Comparison of ENCODE assay signal across 8 cellular contexts in the genomic region with DNA sequence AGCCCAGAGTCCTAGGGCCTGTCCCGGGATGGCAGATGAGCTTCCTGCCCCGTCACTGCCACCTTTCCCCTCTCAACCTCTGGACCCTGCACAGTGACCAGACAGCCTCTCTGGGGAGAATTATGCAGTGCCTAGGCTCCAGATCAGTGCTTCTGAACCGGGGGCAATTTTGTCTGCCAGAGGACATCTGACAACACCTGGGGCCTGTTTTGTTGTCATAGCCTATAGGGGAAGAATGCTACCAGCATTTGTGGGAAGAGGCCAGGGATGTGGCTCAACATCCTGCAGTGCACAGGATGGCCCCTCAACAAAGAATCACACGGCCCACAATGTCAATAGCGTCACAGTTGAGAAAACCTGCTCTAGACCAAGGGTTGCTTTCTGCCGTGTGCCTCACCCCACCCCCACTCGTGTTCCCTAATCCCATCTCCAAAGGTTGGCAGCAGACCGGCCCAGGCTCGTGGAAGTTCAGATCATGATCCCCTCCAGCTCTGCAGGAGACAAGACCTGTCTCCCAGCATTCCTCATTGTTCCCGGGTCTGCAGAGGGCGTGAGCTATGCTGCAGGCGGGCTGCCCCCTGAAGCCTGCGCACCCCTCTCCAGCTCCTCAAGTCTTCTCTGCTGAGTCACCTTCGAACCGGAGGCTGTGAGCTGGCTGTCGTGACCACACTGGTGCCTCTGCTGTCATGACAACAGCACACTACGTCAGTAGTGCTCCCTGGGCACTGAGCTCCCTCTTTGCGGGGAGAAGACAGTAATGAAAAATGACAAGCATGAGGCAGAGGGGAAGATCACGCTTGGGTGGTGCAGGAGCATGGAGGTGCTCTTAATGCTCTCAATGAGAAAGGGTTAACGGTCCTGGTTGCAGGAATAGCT. TPM values are rescaled to one million over a fixed set of nuclear protein-coding genes. Genes with fewer than 3 reads are reported as not detected.
DNase-seq lines count a peak whose midpoint lies in the region; TF ChIP-seq lines count a peak whose summit lies in the region.

No MANE protein-coding gene starts in this region.

- DNase-seq in DMS79 (lab: John Stamatoyannopoulos, UW), result peak; percentile 90
- peak; percentile 87 for DNase-seq in HPDE6-E6E7 (ENCODE audit: extremely low spot score)
- peak; percentile 99 for DNase-seq in RPMI7951 (ENCODE audit: low read depth)
- peak; percentile 61 to 76 for DNase-seq in activated T-helper 1 cell treated with anti-CD3 and anti-CD28 coated beads, Interleukin-2, amount 50 U/mL, for 16 hours (ENCODE audit: low read depth in 1 of 2, low spot score in 1 of 2)
- DNase-seq in fibroblast of mammary gland (ENCODE audit: low read depth), result peak; percentile 99
- peak; percentile 51 for DNase-seq in nephron progenitor cell
- DNase-seq in DMS114 treated with DMSO at 0.1 percent for 48 hours (lab: John Stamatoyannopoulos, UW; ENCODE audit: unreplicated experiment), result no peak

- peaks cover 56% of the 10 kb centered on the region for H3K4me1 Mint-ChIP-seq in nephron progenitor cell
- H3K4me1 Mint-ChIP-seq in stimulated activated naive CD8-positive, alpha-beta T cell treated with anti-CD3 and anti-CD28 coated beads, Interleukin-15, Interleukin-2, amounts not matched to agents 100 ng/mL and 50 ng/mL, for 24 hours (ENCODE audit: low read depth), result peaks cover 49% of the 10 kb centered on the region

- H3K27ac Mint-ChIP-seq in nephron progenitor cell, result peak overlapping the region; percentile 96
- H3K27ac Mint-ChIP-seq in stimulated activated naive CD8-positive, alpha-beta T cell treated with anti-CD3 and anti-CD28 coated beads, Interleukin-15, Interleukin-2, amounts not matched to agents 100 ng/mL and 50 ng/mL, for 24 hours, result peak overlapping the region; percentile 100

- H3K9me3 Mint-ChIP-seq in nephron progenitor cell, result no peaks in the 10 kb centered on the region
- no peaks in the 10 kb centered on the region for H3K9me3 Mint-ChIP-seq in stimulated activated naive CD8-positive, alpha-beta T cell treated with anti-CD3 and anti-CD28 coated beads, Interleukin-15, Interleukin-2, amounts not matched to agents 100 ng/mL and 50 ng/mL, for 24 hours

- peak overlapping the region; percentile 96 for H3K4me3 ChIP-seq in fibroblast of mammary gland (ENCODE audit: control insufficient read depth, low read depth, low read length)

- H3K36me3 Mint-ChIP-seq in nephron progenitor cell (ENCODE audit: low read depth), result peaks cover 52% of the 10 kb centered on the region
- H3K36me3 Mint-ChIP-seq in stimulated activated naive CD8-positive, alpha-beta T cell treated with anti-CD3 and anti-CD28 coated beads, Interleukin-15, Interleukin-2, amounts not matched to agents 100 ng/mL and 50 ng/mL, for 24 hours (ENCODE audit: low read depth), result peaks cover 82% of the 10 kb centered on the region

- TF ChIP-seq CTCF in fibroblast of mammary gland (conservative IDR thresholded peaks at IDR 0.05; ENCODE audit: control insufficient read depth, insufficient read depth, low read depth, low read length) (no peak), nephron progenitor cell (IDR thresholded peaks at IDR 0.05) (no peak)

- H3K4me3 Mint-ChIP-seq in nephron progenitor cell, result peak overlapping the region; percentile 93
- H3K4me3 Mint-ChIP-seq in stimulated activated naive CD8-positive, alpha-beta T cell treated with anti-CD3 and anti-CD28 coated beads, Interleukin-15, Interleukin-2, amounts not matched to agents 100 ng/mL and 50 ng/mL, for 24 hours, result peak overlapping the region; percentile 99

- H3K27me3 Mint-ChIP-seq in nephron progenitor cell (ENCODE audit: low read depth, poor library complexity), result peaks cover 3% of the 10 kb centered on the region
- H3K27me3 Mint-ChIP-seq in stimulated activated naive CD8-positive, alpha-beta T cell treated with anti-CD3 and anti-CD28 coated beads, Interleukin-15, Interleukin-2, amounts not matched to agents 100 ng/mL and 50 ng/mL, for 24 hours, result no peaks in the 10 kb centered on the region

RNA-seq across cellular contexts. Expression of a gene that starts 2.0 kb away (rescaled TPM):
- total RNA-seq in RPMI7951 (2014; rRNA removed; shearing (Covaris generic)), result 8,506 and 8,626 TPM in 2 replicates

RNA-seq across cellular contexts. Expression of a gene that starts 23.6 kb away (rescaled TPM):
- total RNA-seq in RPMI7951 (2014; rRNA removed; shearing (Covaris generic)), result 5.8 and 8.6 TPM in 2 replicates

RNA-seq across cellular contexts. Expression of a gene that starts 35.8 kb away (rescaled TPM):
- total RNA-seq in RPMI7951 (2014; rRNA removed; shearing (Covaris generic)), result 14.2 and 17.8 TPM in 2 replicates

RNA-seq across cellular contexts. Expression of a gene that starts 38.4 kb away (rescaled TPM):
- 92.1 and 106 TPM in 2 replicates for total RNA-seq in RPMI7951 (2014; rRNA removed; shearing (Covaris generic))

RNA-seq across cellular contexts. Expression of a gene that starts 39.2 kb away (rescaled TPM):
- total RNA-seq in RPMI7951 (2014; rRNA removed; shearing (Covaris generic)), result 184 and 197 TPM in 2 replicates
